7 cellular contexts compared by ENCODE assay signal in the genomic region with DNA sequence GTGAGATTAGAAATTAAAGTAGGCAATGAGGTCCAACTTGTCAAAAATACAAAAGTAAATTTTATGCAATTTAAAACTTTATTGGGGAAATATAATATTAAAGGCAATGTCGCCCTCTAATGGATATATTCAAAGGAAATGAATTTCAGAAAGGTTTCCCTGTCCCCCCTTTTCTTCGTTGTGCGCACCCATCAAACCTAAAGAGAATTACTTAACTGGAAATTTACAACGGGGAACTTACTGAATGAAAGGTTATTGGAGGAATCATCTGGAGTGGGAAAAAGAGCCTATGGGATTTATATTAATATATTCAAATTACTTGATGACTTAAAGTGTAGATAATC. TPM values are rescaled to one million over a fixed set of nuclear protein-coding genes. Genes with fewer than 3 reads are reported as not detected.
A peak's percentile ranks its signal among the peaks of the same experiment; 100 is the strongest.
DNase-seq lines count a peak whose midpoint lies in the region; ATAC-seq and TF ChIP-seq lines count a peak whose summit lies in the region.

No MANE protein-coding gene starts in this region.

- H2AFZ ChIP-seq in GM23338, result no peak overlapping the region
- H2AFZ ChIP-seq in OCI-LY3 (ENCODE audit: low read depth, low read length), result no peak overlapping the region; the same call in 1 of the 2 replicates

- no peaks in the 10 kb centered on the region for H3K9me3 Mint-ChIP-seq in GM23338

- H3F3A ChIP-seq in GM23338 (replicated peaks; ENCODE audit: low read depth), result peaks cover 5% of the 10 kb centered on the region; the same call in 1 of the 2 replicates

- peak overlapping the region; percentile 99 for H3K4me2 ChIP-seq in GM23338
- H3K4me2 ChIP-seq in OCI-LY3 (ENCODE audit: low read length), result peak overlapping the region; percentile 86

- in situ Hi-C loops in gastrocnemius medialis (cut with MboI; ENCODE audit: low sequenced_read_pairs in 4 of 4), result loop anchor here in 2 of 4 donors (5.0 to 25.0 kb wide), 2 partner anchors 182 to 372 kb away; no protein-coding TSS in a partner anchor

- H3K36me3 Mint-ChIP-seq in GM23338 (ENCODE audit: low read depth), result no peaks in the 10 kb centered on the region; the same call in 2 of the 3 replicates

- H3K9me3 ChIP-seq in OCI-LY3 (ENCODE audit: insufficient read depth, low read length) (no peaks in the 10 kb centered on the region), esophagus muscularis mucosa (no peaks in the 10 kb centered on the region), gastrocnemius medialis (no peaks in the 10 kb centered on the region)

- H3K9me2 ChIP-seq in GM23338 (ENCODE audit: insufficient read depth), result no peaks in the 10 kb centered on the region

- TF ChIP-seq CTCF in GM23338 (conservative IDR thresholded peaks at IDR 0.05; ENCODE audit: low read depth in 2 of 2) (peak in 1 of 2 experiments; percentile 59; a peak in 1 of 4 replicates), OCI-LY3 (IDR thresholded peaks at IDR 0.05; ENCODE audit: low read depth, low read length) (no peak; the same call in none of the 2 replicates), esophagus muscularis mucosa (IDR thresholded peaks at IDR 0.05) (peak in 2 of 3 experiments; percentile 39 to 62), gastrocnemius medialis (IDR thresholded peaks at IDR 0.05 in 4 of 5, conservative IDR thresholded peaks at IDR 0.05 in 1 of 5) (peak; percentile 17 to 62 (median 43))

- no peak for TF ChIP-seq POLR2A in esophagus muscularis mucosa (IDR thresholded peaks at IDR 0.05; ENCODE audit: low read depth)
- no peak for TF ChIP-seq POLR2A in gastrocnemius medialis (IDR thresholded peaks at IDR 0.05)

- ATAC-seq in GM23338 (no peak), gastrocnemius medialis (no peak), GM18873 (IDR thresholded peaks at IDR 0.05; ENCODE audit: low FRiP score, unreplicated experiment) (no peak)

- H3K27me3 Mint-ChIP-seq in GM23338 (ENCODE audit: insufficient read depth, low read depth, poor library complexity), result peaks cover 24% of the 10 kb centered on the region

- H3K27ac ChIP-seq in GM23338 (ENCODE audit: low read depth), result no peak overlapping the region
- no peak overlapping the region for H3K27ac ChIP-seq in OCI-LY3 (ENCODE audit: low read length)
- peak overlapping the region in 1 of 4 donors; percentile 85 for H3K27ac ChIP-seq in esophagus muscularis mucosa (replicated peaks in 1 of 4)
- peak overlapping the region in 3 of 4 donors; percentile 75 to 96 (median 91) for H3K27ac ChIP-seq in gastrocnemius medialis

- intact Hi-C loops in esophagus muscularis mucosa (cut with DNase I) (loop anchor here (1.0 to 5.0 kb wide), 3 partner anchors 185 to 363 kb away; a partner anchor contains a TSS), gastrocnemius medialis (cut with DNase I; ENCODE audit: low total_unique reads) (loop anchor here (1.0 to 5.0 kb wide), 6 partner anchors 49 to 558 kb away; a partner anchor contains a TSS)

- no peak for TF ChIP-seq EP300 in esophagus muscularis mucosa (IDR thresholded peaks at IDR 0.05)

- DNase-seq in GM23338 (ENCODE audit: low spot score) (no peak), esophagus muscularis mucosa (ENCODE audit: extremely low spot score) (peak; percentile 70), gastrocnemius medialis (no peak), COR-L47 (lab: John Stamatoyannopoulos, UW) (no peak), ecto neural progenitor cell (ENCODE audit: low spot score) (no peak)

- H3K4me1 ChIP-seq in GM23338 (ENCODE audit: insufficient read depth), result peaks cover 8% of the 10 kb centered on the region
- H3K4me1 ChIP-seq in OCI-LY3 (ENCODE audit: low read length), result peaks cover 23% of the 10 kb centered on the region
- peaks cover 27 to 41% (median 38%) of the 10 kb centered on the region in 4 donors for H3K4me1 ChIP-seq in esophagus muscularis mucosa
- H3K4me1 ChIP-seq in gastrocnemius medialis, result peaks cover 24 to 28% of the 10 kb centered on the region in 2 donors

- no peak overlapping the region for H3K27ac Mint-ChIP-seq in GM23338

- WGBS in esophagus muscularis mucosa, result 2% methylated on average over 4 of the region's 4 CpGs

- peak overlapping the region; percentile 76; the same call in 1 of the 2 replicates for H3K9ac ChIP-seq in OCI-LY3 (ENCODE audit: low read length)

- H3K4me3 ChIP-seq in GM23338, result peak overlapping the region; percentile 82
- peak overlapping the region; percentile 82 for H3K4me3 ChIP-seq in OCI-LY3 (ENCODE audit: low read length)
- H3K4me3 ChIP-seq in esophagus muscularis mucosa, result peak overlapping the region; percentile 64 to 79 (median 68)
- H3K4me3 ChIP-seq in gastrocnemius medialis, result peak overlapping the region in 3 of 4 donors; percentile 58 to 87 (median 71)

- H3K4me1 Mint-ChIP-seq in GM23338, result peaks cover 17% of the 10 kb centered on the region

- H3K4me3 Mint-ChIP-seq in GM23338, result peak overlapping the region; percentile 82

- H3K36me3 ChIP-seq in GM23338 (ENCODE audit: insufficient read depth), result no peaks in the 10 kb centered on the region
- H3K36me3 ChIP-seq in OCI-LY3 (replicated peaks; ENCODE audit: low read depth, low read length), result no peaks in the 10 kb centered on the region
- no peaks in the 10 kb centered on the region for H3K36me3 ChIP-seq in esophagus muscularis mucosa
- no peaks in the 10 kb centered on the region for H3K36me3 ChIP-seq in gastrocnemius medialis

- H3K79me2 ChIP-seq in GM23338 (replicated peaks; ENCODE audit: insufficient read depth), result peaks cover 15% of the 10 kb centered on the region
- H3K79me2 ChIP-seq in OCI-LY3 (ENCODE audit: low read length), result peaks cover 31% of the 10 kb centered on the region

- peaks cover 35% of the 10 kb centered on the region for H3K27me3 ChIP-seq in GM23338 (ENCODE audit: insufficient read depth)
- peaks cover 27% of the 10 kb centered on the region for H3K27me3 ChIP-seq in OCI-LY3 (ENCODE audit: low read depth, low read length)
- peaks cover 0 to 3% (median 0%) of the 10 kb centered on the region in 4 donors for H3K27me3 ChIP-seq in esophagus muscularis mucosa
- H3K27me3 ChIP-seq in gastrocnemius medialis, result peaks cover 0 to 11% (median 0%) of the 10 kb centered on the region in 3 donors

- peaks cover 13% of the 10 kb centered on the region; the same call in 1 of the 2 replicates for H4K20me1 ChIP-seq in GM23338 (replicated peaks; ENCODE audit: insufficient read depth)
- peaks cover 26% of the 10 kb centered on the region for H4K20me1 ChIP-seq in OCI-LY3 (ENCODE audit: insufficient read depth, low read length)

TF ChIP-seq in GM23338, 12 proteins besides CTCF, POLR2A, EP300 and RAD21:
- TF ChIP-seq STAT1 (IDR thresholded peaks at IDR 0.05; ENCODE audit: unreplicated experiment) (no peak), CREB1 (CRISPR knock-in tag; IDR thresholded peaks at IDR 0.05; ENCODE audit: low read depth) (no peak), POLR2AphosphoS5 (IDR thresholded peaks at IDR 0.05; ENCODE audit: low read depth) (no peak), JUNB (IDR thresholded peaks at IDR 0.05; ENCODE audit: unreplicated experiment) (no peak), NANOG (IDR thresholded peaks at IDR 0.05; ENCODE audit: borderline replicate concordance) (no peak), EZH2 (IDR thresholded peaks at IDR 0.05; ENCODE audit: low read depth, unreplicated experiment) (no peak)

RNA-seq across cellular contexts. Expression of a gene that starts 1.7 kb away (rescaled TPM):
- 9.9 and 12.1 TPM in 2 replicates for total RNA-seq in GM23338 (2014; rRNA removed; shearing (Covaris generic))
- polyA plus RNA-seq in GM23338 (2016; fragmentation: Nextera tagmentation; extraction: Ambion mirVana), result 2.6 and 3.1 TPM in 2 replicates
- total RNA-seq in esophagus muscularis mucosa, result 1 to 10 TPM; 5.0 to 8.0 (median 7.2) TPM
- total RNA-seq in gastrocnemius medialis, result 10 to 100 TPM in 2 of 4 donors, 1 to 10 TPM in 2; 8.8 to 30.7 (median 12.2) TPM

Comparison
In these comparisons a context has a peak if more than half of its experiments do, and no peak if none do; other contexts are left out.
1. H3K27ac ChIP-seq: peak in gastrocnemius medialis (3 of 4); none in GM23338 (single experiment) and OCI-LY3 (single experiment).
2. Peak in every context shown above with its lines, with median percentiles within 50 percentile points of each other: H3K4me3 ChIP-seq.